ENCODE assay signal across 8 cellular contexts in genomic region chr18:12703714-12704113, GRCh38. TPM values are rescaled to one million over a fixed set of nuclear protein-coding genes. Genes with fewer than 3 reads are reported as not detected.
DNase-seq lines count a peak whose midpoint lies in the region; ATAC-seq, FAIRE-seq and TF ChIP-seq lines count a peak whose summit lies in the region.

No MANE protein-coding gene starts in this region.

- H3K9me3 ChIP-seq in DND-41 (ENCODE audit: insufficient read depth, low read length, severe bottlenecking), result no peaks in the 10 kb centered on the region
- no peaks in the 10 kb centered on the region for H3K9me3 ChIP-seq in thymus (ENCODE audit: control insufficient read depth)

- in situ Hi-C loops in astrocyte of the cerebellum (cut with HindIII; ENCODE audit: low sequenced_read_pairs), result no loop called here

- H3K4me1 ChIP-seq in DND-41 (ENCODE audit: insufficient read depth, low read length) (peaks cover 44% of the 10 kb centered on the region), thymus (ENCODE audit: control insufficient read depth, insufficient read depth, low read length) (peaks cover 26% of the 10 kb centered on the region)

- H3K4me2 ChIP-seq in DND-41 (ENCODE audit: insufficient read depth, low read length), result peak overlapping the region; percentile 90

- H3K27ac ChIP-seq in DND-41 (ENCODE audit: low read length), result peak overlapping the region; percentile 97
- no peak overlapping the region for H3K27ac ChIP-seq in thymus (ENCODE audit: low read depth)

- H3K4me3 ChIP-seq in DND-41 (ENCODE audit: low read depth in 1 of 2, low read length in 2 of 2) (peak overlapping the region; percentile 44 to 73), astrocyte of the cerebellum (ENCODE audit: low read depth, low read length) (peak overlapping the region; percentile 99), thymus (ENCODE audit: low read length) (peak overlapping the region; percentile 83)

- peaks cover 61% of the 10 kb centered on the region for H3K36me3 ChIP-seq in DND-41 (ENCODE audit: insufficient read depth, low read length)
- H3K36me3 ChIP-seq in thymus (ENCODE audit: control insufficient read depth, insufficient read depth), result peaks cover 11% of the 10 kb centered on the region

- FAIRE-seq in GM19239 (lab: Jason Lieb, UNC), result no peak

- peak; percentile 23 for DNase-seq in DND-41
- peak; percentile 53 for DNase-seq in M059J (ENCODE audit: low read depth)
- DNase-seq in astrocyte of the cerebellum (ENCODE audit: low read depth), result no peak
- peak; percentile 33 for DNase-seq in left kidney (ENCODE audit: low read depth, low spot score)
- DNase-seq in GM19239 (ENCODE audit: insufficient read length, low spot score), result no peak
- DNase-seq in NCI-H774 (lab: John Stamatoyannopoulos, UW), result no peak

- WGBS in thymus, result 2% methylated on average over 2 of the region's 2 CpGs

- 0 out of 3 replicates have a peak, but pooled peaks have one; percentile 14 for ATAC-seq in DND-41 (ENCODE audit: insufficient read depth, low read depth)
- ATAC-seq in GM19328 (IDR thresholded peaks at IDR 0.05; ENCODE audit: unreplicated experiment), result no peak

- H3K9ac ChIP-seq in DND-41 (ENCODE audit: low read depth, low read length), result peak overlapping the region; percentile 93

- H4K20me1 ChIP-seq in DND-41 (ENCODE audit: insufficient read depth, low read length), result peaks cover 23% of the 10 kb centered on the region; the same call in 1 of the 2 replicates

- peaks cover 93% of the 10 kb centered on the region for H3K79me2 ChIP-seq in DND-41 (ENCODE audit: insufficient read depth, low read length)

- TF ChIP-seq CTCF in DND-41 (IDR thresholded peaks at IDR 0.05; ENCODE audit: borderline replicate concordance, extremely low read depth, low read length, poor library complexity, severe bottlenecking) (no peak), astrocyte of the cerebellum (IDR thresholded peaks at IDR 0.05; ENCODE audit: low read depth, low read length, missing control alignments) (no peak)

- peak overlapping the region; percentile 93; the same call in 1 of the 2 replicates for H2AFZ ChIP-seq in DND-41 (ENCODE audit: low read depth, low read length)

- H3K27me3 ChIP-seq in DND-41 (ENCODE audit: insufficient read depth, low read length, poor library complexity) (no peaks in the 10 kb centered on the region), thymus (ENCODE audit: control insufficient read depth, insufficient read depth) (no peaks in the 10 kb centered on the region)

RNA-seq across cellular contexts. Expression of gene PSMG2, which starts 0.9 kb away (rescaled TPM):
- 92.3 and 136 TPM in 2 replicates for total RNA-seq in M059J (2014; rRNA removed; shearing (Covaris generic))
- 125 TPM for polyA plus RNA-seq in thymus

RNA-seq across cellular contexts. Expression of gene CEP76, which starts 1.2 kb away (rescaled TPM):
- total RNA-seq in M059J (2014; rRNA removed; shearing (Covaris generic)), result 9.9 and 22.4 TPM in 2 replicates
- 4.7 TPM for polyA plus RNA-seq in thymus

RNA-seq across cellular contexts. Expression of gene SPIRE1, which starts 45.8 kb away (rescaled TPM):
- 19.1 and 21.2 TPM in 2 replicates for total RNA-seq in M059J (2014; rRNA removed; shearing (Covaris generic))
- 6.2 TPM for polyA plus RNA-seq in thymus

Comparison
In these comparisons a context has a peak if more than half of its experiments do, and no peak if none do; other contexts are left out.
1. DNase-seq: peak in DND-41 (single experiment), M059J (single experiment) and left kidney (single experiment); none in astrocyte of the cerebellum (single experiment), GM19239 (single experiment) and NCI-H774 (single experiment).
2. Peak in every context shown above with its lines, with median percentiles within 50 percentile points of each other: H3K4me3 ChIP-seq.